ENCODE assay signal across 19 cellular contexts in genomic region chr17:44356241-44356640, GRCh38. TPM values are rescaled to one million over a fixed set of nuclear protein-coding genes. Genes with fewer than 3 reads are reported as not detected.
DNase-seq lines count a peak whose midpoint lies in the region; ATAC-seq, FAIRE-seq and TF ChIP-seq lines count a peak whose summit lies in the region.
"Had no signal": no experiment of that assay in that cellular context is flagged by ENCODE, and none has a peak within 500 bp of the region (broad histone marks: within the 10 kb centered on the region; RNA-seq: fewer than 3 reads in every experiment).

No MANE protein-coding gene starts in this region.

- H2BK120ac ChIP-seq in neuronal stem cell (ENCODE audit: low read depth, low read length), result no peak overlapping the region

- H4K8ac ChIP-seq in neuronal stem cell (ENCODE audit: low read depth, low read length), result peak overlapping the region; percentile 19

- H3K4ac ChIP-seq in neuronal stem cell (ENCODE audit: low read length), result no peak overlapping the region

- no peak for TF ChIP-seq RAD21 in A549 (conservative IDR thresholded peaks at IDR 0.05 in 1 of 2, IDR thresholded peaks at IDR 0.05 in 1 of 2)

- no peak overlapping the region for H2AFZ ChIP-seq in neuronal stem cell (ENCODE audit: low read length)

- no peak overlapping the region for H3K14ac ChIP-seq in neuronal stem cell (ENCODE audit: low read length)

- FAIRE-seq in A549 (lab: Jason Lieb, UNC), result no peak
- FAIRE-seq: GM12891, K562 had no signal

- POLR2A ChIA-PET in A549 (lab: Yijun Ruan, JAX), result no interaction called here

- ATAC-seq in A549 (peak; percentile 10 to 11; a peak in 1 of 6 replicates), GM19324 (IDR thresholded peaks at IDR 0.05; ENCODE audit: low FRiP score, unreplicated experiment) (no peak)
- ATAC-seq: HCT116, K562, T-cell had no signal

- no peak overlapping the region for H4K91ac ChIP-seq in neuronal stem cell (ENCODE audit: low read depth, low read length, poor library complexity)

- TF ChIP-seq CTCF in A549 (IDR thresholded peaks at IDR 0.05) (no peak), WERI-Rb-1 (IDR thresholded peaks at IDR 0.05; ENCODE audit: low read depth, low read length) (no peak)

- TF ChIP-seq EP300 in A549 (IDR thresholded peaks at IDR 0.05), result no peak

- H2BK5ac ChIP-seq in neuronal stem cell (ENCODE audit: low read length), result no peak overlapping the region

- no peak overlapping the region for H2BK15ac ChIP-seq in neuronal stem cell (ENCODE audit: low read length)

- no peak overlapping the region for H3K4me3 ChIP-seq in A549
- H3K4me3 ChIP-seq in WERI-Rb-1 (ENCODE audit: low read depth, low read length), result no peak overlapping the region
- no peak overlapping the region for H3K4me3 ChIP-seq in neuronal stem cell (ENCODE audit: low read length in 2 of 2)
- no peak overlapping the region for H3K4me3 ChIP-seq in HAP-1
- H3K4me3 ChIP-seq: K562 had no signal

- H3K27me3 ChIP-seq in WERI-Rb-1 (ENCODE audit: insufficient read depth, low read depth, severe bottlenecking) (no peaks in the 10 kb centered on the region), neuronal stem cell (ENCODE audit: control insufficient read depth in 3 of 3, insufficient read depth in 3 of 3, low read depth in 1 of 3, low read length in 3 of 3) (peaks cover 0 to 2% (median 0%) of the 10 kb centered on the region in 3 experiments), HAP-1 (ENCODE audit: low read depth) (no peaks in the 10 kb centered on the region)

- H3K79me1 ChIP-seq in neuronal stem cell (ENCODE audit: low read depth, low read length), result peaks cover 16% of the 10 kb centered on the region

- peak overlapping the region; percentile 75 for H3K23ac ChIP-seq in neuronal stem cell (ENCODE audit: low read depth, low read length, poor library complexity)

- H3K4me2 ChIP-seq in A549 (no peak overlapping the region), neuronal stem cell (ENCODE audit: insufficient read depth, low read length, poor library complexity, severe bottlenecking) (no peak overlapping the region)
- H3K4me2 ChIP-seq: SK-N-SH had no signal

- H3K36me3 ChIP-seq in WERI-Rb-1 (peaks cover 51% of the 10 kb centered on the region), neuronal stem cell (replicated peaks in 1 of 2; ENCODE audit: control insufficient read depth in 2 of 2, insufficient read depth in 2 of 2, low read length in 2 of 2) (peaks cover 20 to 64% of the 10 kb centered on the region in 2 donors), HAP-1 (replicated peaks) (peaks cover 11% of the 10 kb centered on the region)

- in situ Hi-C loops in HAP-1 (cut with MboI; ENCODE audit: low sequenced_read_pairs), result no loop called here

- no peak overlapping the region for H2BK12ac ChIP-seq in neuronal stem cell (ENCODE audit: low read length)

- CTCF ChIA-PET in A549 (lab: Yijun Ruan, JAX), result interaction anchor here (0.9 to 17.9 kb wide), 6 partner anchors 6 to 281 kb away, joined by 3 to 327 read pairs (median 26); partner anchors contain the start of genes FAM171A2 and GRN

- H3K27ac ChIP-seq in A549, result no peak overlapping the region
- no peak overlapping the region for H3K27ac ChIP-seq in WERI-Rb-1
- no peak overlapping the region for H3K27ac ChIP-seq in neuronal stem cell (replicated peaks; ENCODE audit: low read length)
- H3K27ac ChIP-seq: C4-2B had no signal

- 85% methylated on average over 11 of the region's 11 CpGs for WGBS in A549 (ENCODE audit: missing lambda C conversion rate)
- WGBS in neuronal stem cell (ENCODE audit: extremely low coverage in 2 of 2, insufficient read length in 2 of 2, insufficient replicate concordance in 1 of 2), 2 donors, result no CpG with 5 or more reads among the region's 11 CpGs

- no peak overlapping the region for H2AK5ac ChIP-seq in neuronal stem cell (ENCODE audit: low read depth, low read length)

- H3K4me1 ChIP-seq in A549 (peaks cover 5% of the 10 kb centered on the region; the same call in 2 of the 3 replicates), neuronal stem cell (ENCODE audit: control insufficient read depth in 2 of 2, insufficient read depth in 1 of 2, low read depth in 1 of 2, low read length in 2 of 2) (peaks cover 9 to 15% of the 10 kb centered on the region in 2 donors), HAP-1 (peaks cover 4% of the 10 kb centered on the region; the same call in 1 of the 2 replicates)

- TF ChIP-seq POLR2A in A549 (IDR thresholded peaks at IDR 0.05; ENCODE audit: low read length), result no peak

- no peak overlapping the region for H3K9ac ChIP-seq in neuronal stem cell (ENCODE audit: low read depth, low read length, poor library complexity)
- H3K9ac ChIP-seq: SK-N-SH had no signal

- DNase-seq in A549 (ENCODE audit: low read depth in 1 of 2, low spot score in 1 of 2) (no peak), D341Med (ENCODE audit: low spot score) (peak; percentile 52), WERI-Rb-1 (peak; percentile 10), neuronal stem cell (ENCODE audit: low spot score) (no peak), HAP-1 (ENCODE audit: low spot score in 2 of 2) (no peak), HuH-7 (ENCODE audit: low spot score) (no peak)
- DNase-seq: ACHN, AML-193, NCI-H1105, NCI-H2081, NCI-H446 treated with DMSO at 0.1 percent for 48 hours, SHP77 treated with DMSO at 0.1 percent for 48 hours, SK-N-SH, T-cell had no signal

- no peaks in the 10 kb centered on the region for H3K9me3 ChIP-seq in A549
- no peaks in the 10 kb centered on the region for H3K9me3 ChIP-seq in WERI-Rb-1 (ENCODE audit: severe bottlenecking)
- H3K9me3 ChIP-seq in neuronal stem cell (replicated peaks in 1 of 2; ENCODE audit: control insufficient read depth in 2 of 2, insufficient read depth in 1 of 2, low read depth in 1 of 2, low read length in 2 of 2), result no peaks in the 10 kb centered on the region
- no peaks in the 10 kb centered on the region for H3K9me3 ChIP-seq in HAP-1
- H3K9me3 ChIP-seq: SK-N-SH had no signal

- peak overlapping the region; percentile 30 for H3K18ac ChIP-seq in neuronal stem cell (ENCODE audit: low read length)

TF ChIP-seq in A549, 52 proteins besides CTCF, POLR2A, EP300 and RAD21 (continues in another document):
- TF ChIP-seq HDAC2 (IDR thresholded peaks at IDR 0.05) (no peak), BCL3 (IDR thresholded peaks at IDR 0.05) (no peak), HOXB13 (CRISPR knock-in tag; IDR thresholded peaks at IDR 0.05; ENCODE audit: low read depth) (no peak), ESRRA (IDR thresholded peaks at IDR 0.05; ENCODE audit: borderline replicate concordance, low read length) (no peak), CHD2 (IDR thresholded peaks at IDR 0.05; ENCODE audit: low read length, partially characterized antibody) (no peak)

RNA-seq across cellular contexts. Expression of gene FAM171A2, which starts 7.4 kb away (rescaled TPM):
- polyA plus RNA-seq in A549 (2011; rRNA removed) (1.8 and 2.7 TPM in 2 replicates), A549 (2017; fragmentation: RNase III; extraction: RNeasy Plus Mini Kit Qiagen cat#74134 plus additional on column Dnase treatment) (3.0 to 4.2 TPM (median 3.9 TPM) in 3 replicates)
- polyA plus RNA-seq in A549 (2012; cell fraction: cytosol; rRNA removed), result 3.2 and 6.0 TPM in 2 replicates
- polyA plus RNA-seq in A549 (2012; cell fraction: nucleus; rRNA removed), result 7.2 and 9.5 TPM in 2 replicates
- 1.6 and 3.5 TPM in 2 replicates for polyA minus RNA-seq in A549 (2011; rRNA and poly(A)+ RNA removed)
- polyA plus RNA-seq in neuronal stem cell (2013, experiment 1 of 2), result 34.5 TPM
- 33.1 TPM for polyA plus RNA-seq in neuronal stem cell (2013, experiment 2 of 2)

RNA-seq across cellular contexts. Expression of gene GRN, which starts 11.1 kb away (rescaled TPM):
- 111 and 147 TPM in 2 replicates for polyA plus RNA-seq in A549 (2011; rRNA removed)
- 216 and 242 TPM in 2 replicates for polyA plus RNA-seq in A549 (2012; cell fraction: cytosol; rRNA removed)
- 645 and 899 TPM in 2 replicates for polyA plus RNA-seq in A549 (2012; cell fraction: nucleus; rRNA removed)
- 146 to 198 TPM (median 197 TPM) in 3 replicates for polyA plus RNA-seq in A549 (2017; fragmentation: RNase III; extraction: RNeasy Plus Mini Kit Qiagen cat#74134 plus additional on column Dnase treatment)
- 81.3 and 100 TPM in 2 replicates for polyA minus RNA-seq in A549 (2011; rRNA and poly(A)+ RNA removed)
- 54.1 TPM for polyA plus RNA-seq in neuronal stem cell (2013, experiment 1 of 2)
- polyA plus RNA-seq in neuronal stem cell (2013, experiment 2 of 2), result 53.7 TPM

RNA-seq across cellular contexts. Expression of gene SLC25A39, which starts 31.6 kb away (rescaled TPM):
- polyA plus RNA-seq in A549 (2011; rRNA removed) (80.9 and 90.1 TPM in 2 replicates), A549 (2017; fragmentation: RNase III; extraction: RNeasy Plus Mini Kit Qiagen cat#74134 plus additional on column Dnase treatment) (147 to 154 TPM (median 150 TPM) in 3 replicates)
- polyA plus RNA-seq in A549 (2012; cell fraction: cytosol; rRNA removed), result 288 and 335 TPM in 2 replicates
- polyA plus RNA-seq in A549 (2012; cell fraction: nucleus; rRNA removed), result 507 and 616 TPM in 2 replicates
- 62.5 and 70.8 TPM in 2 replicates for polyA minus RNA-seq in A549 (2011; rRNA and poly(A)+ RNA removed)
- polyA plus RNA-seq in neuronal stem cell (2013, experiment 1 of 2), result 84.8 TPM
- 84.0 TPM for polyA plus RNA-seq in neuronal stem cell (2013, experiment 2 of 2)

RNA-seq across cellular contexts. Expression of gene ITGA2B, which starts 33.2 kb away (rescaled TPM):
- polyA plus RNA-seq in A549 (2011; rRNA removed) (1.3 TPM in 2 replicates), A549 (2017; fragmentation: RNase III; extraction: RNeasy Plus Mini Kit Qiagen cat#74134 plus additional on column Dnase treatment) (2.2 to 4.4 TPM (median 4.1 TPM) in 3 replicates)
- polyA plus RNA-seq in A549 (2012; cell fraction: cytosol; rRNA removed), result 2.0 and 2.9 TPM in 2 replicates
- 15.6 and 18.3 TPM in 2 replicates for polyA plus RNA-seq in A549 (2012; cell fraction: nucleus; rRNA removed)
- polyA minus RNA-seq in A549 (2011; rRNA and poly(A)+ RNA removed), result 1.7 and 2.2 TPM in 2 replicates
- 6.4 TPM for polyA plus RNA-seq in neuronal stem cell (2013, experiment 1 of 2)
- polyA plus RNA-seq in neuronal stem cell (2013, experiment 2 of 2), result 7.5 TPM

RNA-seq across cellular contexts. Expression of gene RUNDC3A, which starts 47.8 kb away (rescaled TPM):
- polyA plus RNA-seq in A549 (2011; rRNA removed) (0.45 and 0.57 TPM in 2 replicates), A549 (2017; fragmentation: RNase III; extraction: RNeasy Plus Mini Kit Qiagen cat#74134 plus additional on column Dnase treatment) (0.21 to 0.48 TPM (median 0.22 TPM) in 3 replicates)
- polyA plus RNA-seq in A549 (2012; cell fraction: cytosol; rRNA removed), result 0.52 and 0.62 TPM in 2 replicates
- 1.4 and 1.8 TPM in 2 replicates for polyA plus RNA-seq in A549 (2012; cell fraction: nucleus; rRNA removed)
- 0.33 and 0.54 TPM in 2 replicates for polyA minus RNA-seq in A549 (2011; rRNA and poly(A)+ RNA removed)
- polyA plus RNA-seq in neuronal stem cell (2013, experiment 1 of 2), result 0.25 TPM
- 0.19 TPM for polyA plus RNA-seq in neuronal stem cell (2013, experiment 2 of 2)
- polyA plus RNA-seq: K562 had no signal

Comparison
In these comparisons a context has a peak if more than half of its experiments do, and no peak if none do; other contexts are left out.
1. DNase-seq: peak in D341Med (single experiment) and WERI-Rb-1 (single experiment); none in A549 (0 of 2), neuronal stem cell (single experiment), HAP-1 (0 of 2) and HuH-7 (single experiment).